In the genomic region with DNA sequence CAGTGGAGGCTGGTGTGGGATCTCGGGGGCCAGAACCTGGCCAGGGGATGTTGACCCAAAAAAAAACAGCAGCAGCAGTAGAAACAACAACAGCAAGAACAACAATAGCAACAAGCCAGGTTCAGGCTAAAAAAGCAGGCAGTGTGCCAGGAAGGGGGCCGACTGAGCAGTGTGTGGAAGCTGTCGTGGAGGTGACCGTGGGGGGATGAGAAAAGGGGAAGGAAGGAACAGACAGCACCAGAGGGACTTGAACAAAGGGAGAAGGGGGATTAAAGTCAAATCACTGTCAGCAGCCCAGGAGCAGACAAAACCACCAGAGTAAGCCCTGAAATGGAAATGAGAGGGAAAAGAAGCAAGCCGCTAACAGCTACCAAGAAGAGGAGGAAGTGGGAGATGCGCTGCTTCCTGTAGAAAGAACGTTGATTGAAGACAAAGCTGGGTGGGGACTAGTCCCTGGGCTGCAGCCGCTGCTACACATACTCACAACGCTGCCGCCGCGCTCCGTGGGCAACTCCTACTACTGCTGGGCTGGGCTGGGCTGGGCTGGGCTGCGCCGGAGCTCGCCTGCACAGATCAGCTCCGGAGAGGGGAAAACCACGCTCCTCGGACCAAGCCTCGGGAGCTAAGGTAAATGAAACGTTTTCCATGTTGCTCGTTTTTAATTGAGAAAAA, we compare ENCODE assay signal across 8 cellular contexts. TPM values are rescaled to one million over a fixed set of nuclear protein-coding genes. Genes with fewer than 3 reads are reported as not detected.
DNase-seq lines count a peak whose midpoint lies in the region; ATAC-seq and TF ChIP-seq lines count a peak whose summit lies in the region.

TSS of gene GNG2 (plus strand) at position 449 of the 672 bp plus-strand sequence. CDS start 90,067 bp downstream, outside the sequence.

- H3K79me2 ChIP-seq in GM23338 (replicated peaks; ENCODE audit: insufficient read depth) (0 out of 2 replicates have a peak, but pooled peaks cover 11% of the 10 kb centered on the region), Loucy (ENCODE audit: insufficient read depth, low read length) (peaks cover 47% of the 10 kb centered on the region)

- H3K9me3 ChIP-seq in Loucy (ENCODE audit: insufficient read depth, low read depth, low read length): 0 out of 2 replicates have a peak, but pooled peaks cover 2% of the 10 kb centered on the region

- H3K4me1 ChIP-seq in GM23338 (ENCODE audit: insufficient read depth) (peaks cover 40% of the 10 kb centered on the region), Loucy (ENCODE audit: insufficient read depth, low read length, poor library complexity, severe bottlenecking) (peaks cover 57% of the 10 kb centered on the region)

- H4K20me1 ChIP-seq in GM23338 (replicated peaks; ENCODE audit: insufficient read depth) (no peaks in the 10 kb centered on the region), Loucy (ENCODE audit: insufficient read depth, low read length, poor library complexity, severe bottlenecking) (peaks cover 33% of the 10 kb centered on the region)

- H3K4me1 Mint-ChIP-seq in GM23338: peaks cover 46% of the 10 kb centered on the region

- peaks cover 3% of the 10 kb centered on the region; the same call in 2 of the 3 replicates for H3K9me3 Mint-ChIP-seq in GM23338

- H3K9ac ChIP-seq in Loucy (ENCODE audit: low read depth, low read length, poor library complexity, severe bottlenecking): peak within 1 kb of the TSS; percentile 90

- TF ChIP-seq CTCF in GM23338 (conservative IDR thresholded peaks at IDR 0.05; ENCODE audit: low read depth in 2 of 2) (no peak), Loucy (conservative IDR thresholded peaks at IDR 0.05; ENCODE audit: low read length) (no peak)

- in situ Hi-C loops in SK-MEL-5 (cut with HindIII; ENCODE audit: low pct_unique_long_range_greater_than_20kb, low sequenced_read_pairs): no loop called here

- no peak within 1 kb of the TSS for H3K27ac Mint-ChIP-seq in GM23338

- peak within 1 kb of the TSS; percentile 64 for H3K4me3 ChIP-seq in GM23338
- peak within 1 kb of the TSS; percentile 87 for H3K4me3 ChIP-seq in Loucy (ENCODE audit: low read length, poor library complexity, severe bottlenecking)

- no peak within 1 kb of the TSS for H3K27ac ChIP-seq in GM23338 (ENCODE audit: low read depth)
- no peak within 1 kb of the TSS for H3K27ac ChIP-seq in substantia nigra (ENCODE audit: low read depth, low read length, poor library complexity, severe bottlenecking)

- H3K27me3 Mint-ChIP-seq in GM23338 (ENCODE audit: insufficient read depth, low read depth, poor library complexity): peaks cover 26% of the 10 kb centered on the region

- H3K4me2 ChIP-seq in GM23338: peak within 1 kb of the TSS; percentile 88
- H3K4me2 ChIP-seq in Loucy (ENCODE audit: low read depth, low read length, poor library complexity, severe bottlenecking): peak within 1 kb of the TSS; percentile 84

- DNase-seq in Daoy (ENCODE audit: low read depth): peak; percentile 88
- DNase-seq in GM23338 (ENCODE audit: low spot score): peak; percentile 82
- DNase-seq in SK-MEL-5 (ENCODE audit: low read depth, low spot score): peak; percentile 72
- DNase-seq in activated naive CD4-positive, alpha-beta T cell treated with Interleukin-2 at 50 U/mL for 16 hours: peak; percentile 77
- DNase-seq in germinal center (ENCODE audit: low spot score): peak; percentile 73
- DNase-seq in nucleus accumbens (lab: John Stamatoyannopoulos, UW): peak in 48 of 56 donors; percentile 5 to 76 (median 38)
- peak in 42 of 49 donors; percentile 7 to 72 (median 44) for DNase-seq in substantia nigra (lab: John Stamatoyannopoulos, UW)

- H3K9me2 ChIP-seq in GM23338 (ENCODE audit: insufficient read depth) (no peaks in the 10 kb centered on the region), Loucy (replicated peaks; ENCODE audit: low read depth, low read length) (no peaks in the 10 kb centered on the region)

- no peaks in the 10 kb centered on the region for H3K36me3 Mint-ChIP-seq in GM23338 (ENCODE audit: low read depth)

- ATAC-seq in GM23338: peak; percentile 98

- H3K27me3 ChIP-seq in GM23338 (ENCODE audit: insufficient read depth): peaks cover 38% of the 10 kb centered on the region
- H3K27me3 ChIP-seq in Loucy (ENCODE audit: insufficient read depth, low read length, poor library complexity, severe bottlenecking): no peaks in the 10 kb centered on the region

- H3K4me3 Mint-ChIP-seq in GM23338: peak within 1 kb of the TSS; percentile 86

- H3F3A ChIP-seq in GM23338 (replicated peaks; ENCODE audit: low read depth) (no peaks in the 10 kb centered on the region), Loucy (ENCODE audit: low read depth) (no peaks in the 10 kb centered on the region)

- H3K36me3 ChIP-seq in GM23338 (ENCODE audit: insufficient read depth): no peaks in the 10 kb centered on the region
- H3K36me3 ChIP-seq in Loucy (ENCODE audit: insufficient read depth, low read length): no peaks in the 10 kb centered on the region

- H2AFZ ChIP-seq in GM23338: peak within 1 kb of the TSS; percentile 89
- peak within 1 kb of the TSS; percentile 76 for H2AFZ ChIP-seq in Loucy (ENCODE audit: low read length)

TF ChIP-seq in GM23338, 12 proteins besides CTCF, POLR2A, EP300 and RAD21:
- no peak for TF ChIP-seq ZNF331 (CRISPR knock-in tag; IDR thresholded peaks at IDR 0.05; ENCODE audit: low read depth)
- peak; percentile 50; the same call in 1 of the 2 replicates for TF ChIP-seq POLR2AphosphoS5 (IDR thresholded peaks at IDR 0.05; ENCODE audit: low read depth)

RNA-seq across cellular contexts. Expression of gene GNG2, which starts in this region (rescaled TPM):
- 8.6 and 10.2 TPM in 2 replicates for total RNA-seq in Daoy (2014; rRNA removed; shearing (Covaris generic))
- 14.8 and 19.0 TPM in 2 replicates for total RNA-seq in GM23338 (2014; rRNA removed; shearing (Covaris generic))
- polyA plus RNA-seq in GM23338 (2016; fragmentation: Nextera tagmentation; extraction: Ambion mirVana): 8.2 and 9.9 TPM in 2 replicates
- total RNA-seq in SK-MEL-5 (2014; rRNA removed; shearing (Covaris generic)): 19.1 and 22.3 TPM in 2 replicates
- 25.5 and 26.6 TPM in 2 replicates for polyA plus RNA-seq in SK-MEL-5 (2015; cell fraction: cytosol; rRNA removed)
- polyA plus RNA-seq in SK-MEL-5 (2015; cell fraction: nucleus; rRNA removed): 7.3 and 12.8 TPM in 2 replicates

Comparison
In these comparisons a context has a peak if more than half of its experiments do, and no peak if none do; other contexts are left out.
1. DNase-seq: peak in every context shown above with its lines; median percentile 88 in Daoy; 82 in GM23338; 77 in activated naive CD4-positive, alpha-beta T cell treated with Interleukin-2 at 50 U/mL for 16 hours; 73 in germinal center; 72 in SK-MEL-5; 44 in substantia nigra; 38 in nucleus accumbens.